Comparison of ENCODE assay signal across 8 cellular contexts in genomic region chr16:88451586-88452484, GRCh38. TPM values are rescaled to one million over a fixed set of nuclear protein-coding genes. Genes with fewer than 3 reads are reported as not detected.
A peak's percentile ranks its signal among the peaks of the same experiment; 100 is the strongest.
DNase-seq lines count a peak whose midpoint lies in the region; ATAC-seq and TF ChIP-seq lines count a peak whose summit lies in the region.

No MANE protein-coding gene starts in this region.

- no peak for TF ChIP-seq CTCF in HFFc6 (IDR thresholded peaks at IDR 0.05)

- DNase-seq in ACHN: peak; percentile 50
- DNase-seq in HFFc6: no peak
- DNase-seq in activated naive CD8-positive, alpha-beta T cell treated with anti-CD3 and anti-CD28 coated beads for 36 hours: peak; percentile 22
- DNase-seq in naive B cell: no peak
- no peak for DNase-seq in NCI-H2081 (lab: John Stamatoyannopoulos, UW)
- no peak for DNase-seq in RPMI8226
- DNase-seq in occipital lobe (lab: John Stamatoyannopoulos, UW): no peak

- H3K27me3 Mint-ChIP-seq in HFFc6 (ENCODE audit: insufficient read depth) (peaks cover 13% of the 10 kb centered on the region), naive B cell (peaks cover 0 to 20% (median 4%) of the 10 kb centered on the region in 3 donors)
- H3K27me3 Mint-ChIP-seq in activated naive CD8-positive, alpha-beta T cell treated with anti-CD3 and anti-CD28 coated beads for 36 hours: no peaks in the 10 kb centered on the region

- H3K27ac Mint-ChIP-seq in HFFc6 (no peak overlapping the region), naive B cell (peak overlapping the region in 5 of 6 donors; percentile 60 to 95 (median 80))
- peak overlapping the region; percentile 85 for H3K27ac Mint-ChIP-seq in activated naive CD8-positive, alpha-beta T cell treated with anti-CD3 and anti-CD28 coated beads for 36 hours

- ATAC-seq in naive B cell (ENCODE audit: low read depth in 2 of 2): no peak
- no peak for ATAC-seq in HG03280 (IDR thresholded peaks at IDR 0.05; ENCODE audit: unreplicated experiment)

- H3K4me3 Mint-ChIP-seq in HFFc6 (peak overlapping the region; percentile 82), naive B cell (peak overlapping the region; percentile 76 to 91 (median 86))
- H3K4me3 Mint-ChIP-seq in activated naive CD8-positive, alpha-beta T cell treated with anti-CD3 and anti-CD28 coated beads for 36 hours: peak overlapping the region; percentile 81

- in situ Hi-C loops in ACHN (cut with HindIII; ENCODE audit: low pct_ligation_motif_present, low pct_unique_long_range_greater_than_20kb, low sequenced_read_pairs): no loop called here

- H3K9me3 Mint-ChIP-seq in HFFc6 (no peaks in the 10 kb centered on the region), naive B cell (no peaks in the 10 kb centered on the region)
- H3K9me3 Mint-ChIP-seq in activated naive CD8-positive, alpha-beta T cell treated with anti-CD3 and anti-CD28 coated beads for 36 hours: no peaks in the 10 kb centered on the region

- H3K4me1 Mint-ChIP-seq in HFFc6 (ENCODE audit: low read depth) (peaks cover 14% of the 10 kb centered on the region), naive B cell (peaks cover 30 to 44% (median 42%) of the 10 kb centered on the region in 3 donors)
- H3K4me1 Mint-ChIP-seq in activated naive CD8-positive, alpha-beta T cell treated with anti-CD3 and anti-CD28 coated beads for 36 hours: peaks cover 17% of the 10 kb centered on the region

- H3K36me3 Mint-ChIP-seq in HFFc6 (ENCODE audit: low read depth): no peaks in the 10 kb centered on the region
- peaks cover 3% of the 10 kb centered on the region for H3K36me3 Mint-ChIP-seq in activated naive CD8-positive, alpha-beta T cell treated with anti-CD3 and anti-CD28 coated beads for 36 hours
- no peaks in the 10 kb centered on the region for H3K36me3 Mint-ChIP-seq in naive B cell

RNA-seq across cellular contexts. Expression of gene ZFPM1, which starts 1.2 kb away (rescaled TPM):
- total RNA-seq in HFFc6 (2021; fragmentation: NEBNext Ultra II Directional; extraction: Animal tissue kit (Norgen Biotek cat#: 25700)): 1 to 10 TPM; 4.5 to 6.4 (median 5.1) TPM
- 1 to 10 TPM; 6.7 to 6.9 TPM for total RNA-seq in activated naive CD8-positive, alpha-beta T cell treated with anti-CD3 and anti-CD28 coated beads for 36 hours
- under 1 TPM; 0.09 to 0.46 (median 0.28) TPM for polyA plus RNA-seq in naive B cell (ENCODE audit: low read depth in 6 of 6)
- total RNA-seq in occipital lobe: 1.2 TPM

Comparison
In these comparisons a context has a peak if more than half of its experiments do, and no peak if none do; other contexts are left out.
1. DNase-seq: peak in ACHN (single experiment) and activated naive CD8-positive, alpha-beta T cell treated with anti-CD3 and anti-CD28 coated beads for 36 hours (single experiment); none in HFFc6 (single experiment), naive B cell (single experiment), NCI-H2081 (0 of 2), RPMI8226 (single experiment) and occipital lobe (single experiment).
2. Peak in every context shown above with its lines, with median percentiles within 50 percentile points of each other: H3K4me3 Mint-ChIP-seq.